In the genomic region with DNA sequence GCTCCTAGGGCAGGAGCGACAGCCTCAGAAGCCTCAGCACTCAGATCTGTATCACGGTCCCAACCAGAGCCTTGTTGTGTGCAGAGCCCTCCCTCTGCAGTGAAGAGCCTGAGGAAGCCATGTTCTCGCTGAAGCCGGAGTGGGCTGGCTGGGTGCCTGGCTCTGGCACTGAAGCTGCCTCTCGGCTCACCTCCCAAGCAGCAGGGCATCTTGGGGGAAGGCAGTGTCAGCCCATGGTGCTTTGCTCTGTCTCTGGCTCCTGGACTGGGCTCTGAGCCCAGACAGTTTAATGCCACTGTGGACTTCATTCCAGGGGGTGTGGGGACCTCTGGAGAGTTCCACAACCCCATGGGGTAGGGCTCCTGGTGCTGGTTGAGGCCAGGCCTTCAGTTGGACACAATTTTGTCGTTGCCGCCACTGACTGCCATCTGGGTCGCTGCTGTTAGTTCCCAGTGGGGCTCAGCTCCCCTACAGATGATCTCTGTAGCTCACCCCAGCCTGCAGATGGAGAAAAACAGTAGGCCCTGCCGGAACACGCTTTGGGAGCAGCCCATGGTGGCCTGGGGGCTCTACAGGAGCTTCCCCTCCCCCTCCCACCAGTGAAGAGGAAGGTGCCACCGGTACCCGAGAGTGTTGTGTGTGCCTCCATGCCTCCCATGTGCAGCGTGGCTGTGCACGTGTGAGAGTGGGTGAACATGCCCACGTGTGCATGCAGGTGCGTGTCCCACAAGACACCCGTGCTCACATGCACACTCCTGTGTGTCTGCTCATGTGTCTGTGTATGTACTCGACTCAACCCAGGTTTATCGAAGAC, we compare ENCODE assay signal across 16 cellular contexts.
DNase-seq lines count a peak whose midpoint lies in the region; ATAC-seq, FAIRE-seq and TF ChIP-seq lines count a peak whose summit lies in the region.
"Had no signal": no experiment of that assay in that cellular context is flagged by ENCODE, and none has a peak within 500 bp of the region (broad histone marks: within the 10 kb centered on the region; RNA-seq: fewer than 3 reads in every experiment).

No MANE protein-coding gene starts in this region.

- in situ Hi-C loops in HepG2 (cut with HindIII; ENCODE audit: extremely low pct_ligation_motif_present, low pct_unique_long_range_greater_than_20kb): no loop called here

- 41% methylated on average over 3 of the region's 19 CpGs for WGBS in HepG2 (ENCODE audit: low lambda C conversion rate)

- H3K9me3 ChIP-seq in HepG2 (ENCODE audit: low read length): no peaks in the 10 kb centered on the region
- H3K9me3 ChIP-seq: neutrophil had no signal

- FAIRE-seq in HepG2 (lab: Jason Lieb, UNC): no peak
- FAIRE-seq: astrocyte, GM12878, K562 had no signal

- no peaks in the 10 kb centered on the region for H3K4me1 ChIP-seq in HepG2 (ENCODE audit: insufficient read depth, low read length)

- H3K27ac Mint-ChIP-seq in brain: peak overlapping the region in 4 of 5 experiments; percentile 17 to 92 (median 69)
- no peak overlapping the region for H3K27ac Mint-ChIP-seq in activated CD8-positive, alpha-beta T cell treated with anti-CD3 and anti-CD28 coated beads for 36 hours
- H3K27ac Mint-ChIP-seq: stimulated activated naive B cell treated with anti-CD40 and anti-IgM and Interleukin-4, amounts not matched to agents 10 μg/mL and 1 μg/mL and 100 μg/mL, for 72 hours had no signal

- H3K4me2 ChIP-seq in HepG2 (ENCODE audit: low read depth, low read length): no peak overlapping the region

- H2AFZ ChIP-seq in HepG2 (ENCODE audit: low read length): no peak overlapping the region

- H4K20me1 ChIP-seq in HepG2 (ENCODE audit: insufficient read depth, low read length): no peaks in the 10 kb centered on the region

- intact Hi-C loops in HepG2 (cut with micrococcal nuclease; ENCODE audit: unreplicated experiment): no loop called here
- intact Hi-C loops in activated CD8-positive, alpha-beta T cell treated with anti-CD3 and anti-CD28 coated beads for 36 hours (cut with micrococcal nuclease): no loop called here

- H3K9ac ChIP-seq in HepG2 (ENCODE audit: insufficient read depth, low read depth, low read length): no peak overlapping the region

- TF ChIP-seq CTCF in brain (conservative IDR thresholded peaks at IDR 0.05): no peak
- TF ChIP-seq CTCF in HepG2 (CRISPR knock-in tag; IDR thresholded peaks at IDR 0.05): no peak
- TF ChIP-seq CTCF in activated CD8-positive, alpha-beta T cell treated with anti-CD3 and anti-CD28 coated beads for 36 hours (IDR thresholded peaks at IDR 0.05): no peak

- peaks cover 15 to 39% (median 22%) of the 10 kb centered on the region in 5 experiments for H3K9me3 Mint-ChIP-seq in brain
- peaks cover 11% of the 10 kb centered on the region for H3K9me3 Mint-ChIP-seq in activated CD8-positive, alpha-beta T cell treated with anti-CD3 and anti-CD28 coated beads for 36 hours

- CTCF ChIA-PET in HepG2 (lab: Yijun Ruan, JAX; ENCODE audit: low intra/inter-chr PET ratio, low total read pairs): no interaction called here
- CTCF ChIA-PET in activated CD8-positive, alpha-beta T cell treated with anti-CD3 and anti-CD28 coated beads for 36 hours (lab: Charles Lee): no interaction called here

- TF ChIP-seq RAD21 in HepG2 (CRISPR knock-in tag; IDR thresholded peaks at IDR 0.05): no peak

- no peak overlapping the region for H3K4me3 Mint-ChIP-seq in brain
- H3K4me3 Mint-ChIP-seq in activated CD8-positive, alpha-beta T cell treated with anti-CD3 and anti-CD28 coated beads for 36 hours: no peak overlapping the region
- H3K4me3 Mint-ChIP-seq: H9; stimulated activated naive B cell treated with anti-CD40 and anti-IgM and Interleukin-4, amounts not matched to agents 10 μg/mL and 1 μg/mL and 100 μg/mL, for 72 hours had no signal

- no peak overlapping the region for H3K27ac ChIP-seq in HepG2 (ENCODE audit: extremely low read length, insufficient read depth, low read length)
- no peak overlapping the region for H3K27ac ChIP-seq in substantia nigra (ENCODE audit: low read depth, low read length, poor library complexity, severe bottlenecking)
- H3K27ac ChIP-seq: neutrophil had no signal

- no peak for TF ChIP-seq POLR2A in HepG2 (IDR thresholded peaks at IDR 0.05; ENCODE audit: insufficient read depth in 1 of 2, low read depth in 2 of 2, low read length in 2 of 2)

- H3K79me2 ChIP-seq in HepG2 (ENCODE audit: insufficient read depth, low read length): no peaks in the 10 kb centered on the region

- H3K4me1 Mint-ChIP-seq in brain: peaks cover 24% of the 10 kb centered on the region
- no peaks in the 10 kb centered on the region for H3K4me1 Mint-ChIP-seq in activated CD8-positive, alpha-beta T cell treated with anti-CD3 and anti-CD28 coated beads for 36 hours (ENCODE audit: low read depth)
- H3K4me1 Mint-ChIP-seq: stimulated activated naive B cell treated with anti-CD40 and anti-IgM and Interleukin-4, amounts not matched to agents 10 μg/mL and 1 μg/mL and 100 μg/mL, for 72 hours had no signal

- no peak for TF ChIP-seq EP300 in HepG2 (IDR thresholded peaks at IDR 0.05; ENCODE audit: low read depth in 2 of 2, low read length in 2 of 2)
- TF ChIP-seq EP300 in HepG2 (CRISPR knock-in tag; IDR thresholded peaks at IDR 0.05; ENCODE audit: borderline replicate concordance): no peak

- peaks cover 22% of the 10 kb centered on the region for H3K27me3 Mint-ChIP-seq in brain
- H3K27me3 Mint-ChIP-seq in activated CD8-positive, alpha-beta T cell treated with anti-CD3 and anti-CD28 coated beads for 36 hours: peaks cover 4% of the 10 kb centered on the region

- BruUV-seq in HepG2 (replicated peaks; lab: Mats Ljungman, UMichigan): no TSS peak

- H3K4me3 ChIP-seq in HepG2 (replicated peaks in 1 of 3; ENCODE audit: insufficient read depth in 1 of 3, low read depth in 2 of 3, low read length in 3 of 3): no peak overlapping the region
- H3K4me3 ChIP-seq: GM12878, K562 had no signal

- POLR2A ChIA-PET in HepG2 (lab: Yijun Ruan, JAX): no interaction called here
- POLR2A ChIA-PET in activated CD8-positive, alpha-beta T cell treated with anti-CD3 and anti-CD28 coated beads for 36 hours (lab: Charles Lee): no interaction called here

- H3K36me3 ChIP-seq in HepG2 (replicated peaks in 1 of 2; ENCODE audit: control insufficient read depth in 1 of 2, insufficient read depth in 2 of 2, low read length in 2 of 2): no peaks in the 10 kb centered on the region
- H3K36me3 ChIP-seq: neutrophil had no signal

- H3K36me3 Mint-ChIP-seq in brain: peaks cover 5% of the 10 kb centered on the region
- H3K36me3 Mint-ChIP-seq in activated CD8-positive, alpha-beta T cell treated with anti-CD3 and anti-CD28 coated beads for 36 hours (ENCODE audit: low read depth): no peaks in the 10 kb centered on the region

- DNase-seq in NCI-H1092 (lab: John Stamatoyannopoulos, UW) (peak; percentile 88), HepG2 (ENCODE audit: low spot score) (no peak), substantia nigra (lab: John Stamatoyannopoulos, UW) (peak in 40 of 49 donors; percentile 5 to 78 (median 47)), NCI-H1930 (lab: John Stamatoyannopoulos, UW) (no peak)
- DNase-seq in activated CD8-positive, alpha-beta T cell treated with anti-CD3 and anti-CD28 coated beads for 36 hours: no peak
- DNase-seq: activated gamma-delta T cell; H9; mesenchymal stem cell; NCI-H510A; stimulated activated naive B cell treated with anti-CD40 and anti-IgM and Interleukin-4, amounts not matched to agents 10 μg/mL and 1 μg/mL and 100 μg/mL, for 72 hours had no signal

- H3K27me3 ChIP-seq in HepG2 (ENCODE audit: control insufficient read depth in 1 of 2, insufficient read depth in 2 of 2, low read length in 2 of 2): peaks cover 2 to 10% of the 10 kb centered on the region in 2 experiments; a peak in 2 of 5 replicates
- H3K27me3 ChIP-seq: neutrophil had no signal

- no peak for ATAC-seq in HepG2
- no peak for ATAC-seq in activated CD8-positive, alpha-beta T cell treated with anti-CD3 and anti-CD28 coated beads for 36 hours
- no peak for ATAC-seq in HG03354 (IDR thresholded peaks at IDR 0.05; ENCODE audit: poor library complexity, severe bottlenecking, unreplicated experiment)
- ATAC-seq: GM12878; K562; stimulated activated naive B cell treated with anti-CD40 and anti-IgM and Interleukin-4, amounts not matched to agents 10 μg/mL and 1 μg/mL and 100 μg/mL, for 72 hours had no signal

TF ChIP-seq in HepG2, 621 proteins besides CTCF, POLR2A, EP300 and RAD21 (continues in another document):
- TF ChIP-seq ZSCAN20 (CRISPR knock-in tag; IDR thresholded peaks at IDR 0.05; ENCODE audit: borderline replicate concordance): no peak
- TF ChIP-seq, protein P1, sequence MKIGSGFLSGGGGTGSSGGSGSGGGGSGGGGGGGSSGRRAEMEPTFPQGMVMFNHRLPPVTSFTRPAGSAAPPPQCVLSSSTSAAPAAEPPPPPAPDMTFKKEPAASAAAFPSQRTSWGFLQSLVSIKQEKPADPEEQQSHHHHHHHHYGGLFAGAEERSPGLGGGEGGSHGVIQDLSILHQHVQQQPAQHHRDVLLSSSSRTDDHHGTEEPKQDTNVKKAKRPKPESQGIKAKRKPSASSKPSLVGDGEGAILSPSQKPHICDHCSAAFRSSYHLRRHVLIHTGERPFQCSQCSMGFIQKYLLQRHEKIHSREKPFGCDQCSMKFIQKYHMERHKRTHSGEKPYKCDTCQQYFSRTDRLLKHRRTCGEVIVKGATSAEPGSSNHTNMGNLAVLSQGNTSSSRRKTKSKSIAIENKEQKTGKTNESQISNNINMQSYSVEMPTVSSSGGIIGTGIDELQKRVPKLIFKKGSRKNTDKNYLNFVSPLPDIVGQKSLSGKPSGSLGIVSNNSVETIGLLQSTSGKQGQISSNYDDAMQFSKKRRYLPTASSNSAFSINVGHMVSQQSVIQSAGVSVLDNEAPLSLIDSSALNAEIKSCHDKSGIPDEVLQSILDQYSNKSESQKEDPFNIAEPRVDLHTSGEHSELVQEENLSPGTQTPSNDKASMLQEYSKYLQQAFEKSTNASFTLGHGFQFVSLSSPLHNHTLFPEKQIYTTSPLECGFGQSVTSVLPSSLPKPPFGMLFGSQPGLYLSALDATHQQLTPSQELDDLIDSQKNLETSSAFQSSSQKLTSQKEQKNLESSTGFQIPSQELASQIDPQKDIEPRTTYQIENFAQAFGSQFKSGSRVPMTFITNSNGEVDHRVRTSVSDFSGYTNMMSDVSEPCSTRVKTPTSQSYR (CRISPR knock-in tag; IDR thresholded peaks at IDR 0.05; ENCODE audit: borderline replicate concordance): no peak
- TF ChIP-seq, protein P2, sequence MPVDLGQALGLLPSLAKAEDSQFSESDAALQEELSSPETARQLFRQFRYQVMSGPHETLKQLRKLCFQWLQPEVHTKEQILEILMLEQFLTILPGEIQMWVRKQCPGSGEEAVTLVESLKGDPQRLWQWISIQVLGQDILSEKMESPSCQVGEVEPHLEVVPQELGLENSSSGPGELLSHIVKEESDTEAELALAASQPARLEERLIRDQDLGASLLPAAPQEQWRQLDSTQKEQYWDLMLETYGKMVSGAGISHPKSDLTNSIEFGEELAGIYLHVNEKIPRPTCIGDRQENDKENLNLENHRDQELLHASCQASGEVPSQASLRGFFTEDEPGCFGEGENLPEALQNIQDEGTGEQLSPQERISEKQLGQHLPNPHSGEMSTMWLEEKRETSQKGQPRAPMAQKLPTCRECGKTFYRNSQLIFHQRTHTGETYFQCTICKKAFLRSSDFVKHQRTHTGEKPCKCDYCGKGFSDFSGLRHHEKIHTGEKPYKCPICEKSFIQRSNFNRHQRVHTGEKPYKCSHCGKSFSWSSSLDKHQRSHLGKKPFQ (CRISPR knock-in tag; IDR thresholded peaks at IDR 0.05; ENCODE audit: insufficient replicate concordance): no peak

Comparison
In these comparisons a context has a peak if more than half of its experiments do, and no peak if none do; other contexts are left out.
1. DNase-seq: peak in NCI-H1092 (single experiment) and substantia nigra (40 of 49); none in HepG2 (single experiment), activated CD8-positive, alpha-beta T cell treated with anti-CD3 and anti-CD28 coated beads for 36 hours (single experiment) and NCI-H1930 (0 of 2).